9 cellular contexts compared by ENCODE assay signal in the genomic region with DNA sequence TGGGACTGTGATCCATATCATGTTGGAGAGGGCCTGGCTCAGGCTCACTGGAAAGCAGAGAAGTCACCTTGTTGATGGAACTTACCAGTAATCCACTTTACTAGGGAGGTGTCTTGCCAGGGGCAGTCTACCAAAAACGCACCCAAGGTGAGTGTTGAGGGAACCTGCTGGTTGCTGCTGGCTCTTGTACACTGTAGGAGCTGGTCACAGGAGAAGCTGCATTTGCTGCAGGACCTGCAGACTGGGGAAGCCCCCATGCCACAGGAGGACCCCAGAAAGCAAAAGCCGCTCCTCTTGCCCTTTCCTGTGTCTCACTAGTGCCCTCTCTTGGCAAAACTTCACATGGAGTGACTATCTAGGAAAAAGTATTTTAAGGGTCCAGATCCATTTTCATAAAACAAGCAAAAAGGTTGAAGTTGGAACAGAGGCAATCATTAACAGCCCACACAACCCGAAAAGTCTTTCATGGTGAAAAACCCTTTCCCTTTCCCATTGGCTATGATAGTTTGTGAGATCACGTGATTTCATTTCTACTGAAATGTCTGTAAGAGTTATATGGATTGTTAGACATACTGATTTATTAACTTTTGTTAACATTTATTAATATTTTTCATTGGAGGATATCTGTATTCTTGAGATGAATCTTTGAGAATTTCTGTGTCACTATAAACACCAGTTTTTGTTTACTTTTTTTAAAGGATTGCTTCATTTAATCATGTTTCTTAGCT. TPM values are rescaled to one million over a fixed set of nuclear protein-coding genes. Genes with fewer than 3 reads are reported as not detected.
DNase-seq lines count a peak whose midpoint lies in the region; ATAC-seq and TF ChIP-seq lines count a peak whose summit lies in the region.
"Had no signal": no experiment of that assay in that cellular context is flagged by ENCODE, and none has a peak within 500 bp of the region (broad histone marks: within the 10 kb centered on the region; RNA-seq: fewer than 3 reads in every experiment).

No MANE protein-coding gene starts in this region.

- in situ Hi-C loops in brain microvascular endothelial cell (cut with HindIII; ENCODE audit: low pct_ligation_motif_present, low sequenced_read_pairs), result loop anchor here (25.0 kb wide), 1 partner anchor 580 kb away; no protein-coding TSS in a partner anchor

- no peaks in the 10 kb centered on the region for H3K36me3 Mint-ChIP-seq in natural killer cell treated with Interleukin-12 subunit alpha and Interleukin-12 subunit beta and Interleukin-15 and Interleukin-18, amount 100 ng/mL, for 72 hours
- H3K36me3 Mint-ChIP-seq: CD4-positive, CD25-positive, alpha-beta regulatory T cell had no signal

- H3K27ac Mint-ChIP-seq in natural killer cell treated with Interleukin-12 subunit alpha and Interleukin-12 subunit beta and Interleukin-15 and Interleukin-18, amount 100 ng/mL, for 72 hours, result no peak overlapping the region
- H3K27ac Mint-ChIP-seq: CD4-positive, CD25-positive, alpha-beta regulatory T cell had no signal

- H3K27ac ChIP-seq in brain microvascular endothelial cell (no peak overlapping the region), liver (ENCODE audit: low read depth in 1 of 2, low read length in 2 of 2) (no peak overlapping the region)

- TF ChIP-seq CTCF in brain microvascular endothelial cell (IDR thresholded peaks at IDR 0.05; ENCODE audit: low read depth, low read length, missing control alignments) (peak; percentile 77), liver (IDR thresholded peaks at IDR 0.05; ENCODE audit: low read depth, low read length, missing input control) (peak; percentile 43)

- no peak overlapping the region for H3K4me3 Mint-ChIP-seq in natural killer cell treated with Interleukin-12 subunit alpha and Interleukin-12 subunit beta and Interleukin-15 and Interleukin-18, amount 100 ng/mL, for 72 hours
- H3K4me3 Mint-ChIP-seq: CD4-positive, CD25-positive, alpha-beta regulatory T cell had no signal

- DNase-seq in NCI-H2196 (lab: John Stamatoyannopoulos, UW; ENCODE audit: unreplicated experiment) (peak; percentile 52), NCI-H2196 treated with DMSO at 0.1 percent for 48 hours (lab: John Stamatoyannopoulos, UW; ENCODE audit: unreplicated experiment) (no peak), LHCN-M2 (ENCODE audit: low read depth) (peak; percentile 47), brain microvascular endothelial cell (no peak)
- DNase-seq in natural killer cell treated with Interleukin-12 subunit alpha and Interleukin-12 subunit beta and Interleukin-15 and Interleukin-18, amount 100 ng/mL, for 72 hours (ENCODE audit: low spot score), result no peak

- H3K9me3 ChIP-seq in liver (ENCODE audit: control insufficient read depth in 4 of 4, low read length in 3 of 4), result no peaks in the 10 kb centered on the region

- H3K36me3 ChIP-seq in brain microvascular endothelial cell (replicated peaks) (no peaks in the 10 kb centered on the region), liver (ENCODE audit: control insufficient read depth in 4 of 4, insufficient read depth in 3 of 4, low read depth in 1 of 4, low read length in 3 of 4) (no peaks in the 10 kb centered on the region)

- TF ChIP-seq RAD21 in liver (IDR thresholded peaks at IDR 0.05), result peak; percentile 79 to 82

- ATAC-seq in HG03045 (IDR thresholded peaks at IDR 0.05; ENCODE audit: unreplicated experiment) (no peak), GM21515 (IDR thresholded peaks at IDR 0.05; ENCODE audit: unreplicated experiment) (no peak)
- ATAC-seq in natural killer cell treated with Interleukin-12 subunit alpha and Interleukin-12 subunit beta and Interleukin-15 and Interleukin-18, amount 100 ng/mL, for 72 hours, result no peak

- H3K4me3 ChIP-seq in brain microvascular endothelial cell (ENCODE audit: low read depth, low read length) (no peak overlapping the region), liver (ENCODE audit: low read depth in 1 of 3, low read length in 3 of 3) (no peak overlapping the region)

- no peak overlapping the region for H3K9ac ChIP-seq in liver (ENCODE audit: low read depth in 1 of 2, low read length in 2 of 2)

- peaks cover 0 to 5% (median 1%) of the 10 kb centered on the region in 4 donors for H3K4me1 ChIP-seq in liver (ENCODE audit: control insufficient read depth in 4 of 4, insufficient read depth in 4 of 4, low read length in 3 of 4)

- peaks cover 9 to 10% of the 10 kb centered on the region in 2 donors for H3K27me3 Mint-ChIP-seq in natural killer cell treated with Interleukin-12 subunit alpha and Interleukin-12 subunit beta and Interleukin-15 and Interleukin-18, amount 100 ng/mL, for 72 hours

- H3K4me1 Mint-ChIP-seq in natural killer cell treated with Interleukin-12 subunit alpha and Interleukin-12 subunit beta and Interleukin-15 and Interleukin-18, amount 100 ng/mL, for 72 hours (ENCODE audit: low read depth in 2 of 2), result no peaks in the 10 kb centered on the region
- H3K4me1 Mint-ChIP-seq: CD4-positive, CD25-positive, alpha-beta regulatory T cell had no signal

- 45% methylated on average over 4 of the region's 4 CpGs for WGBS in liver

- H3K27me3 ChIP-seq in brain microvascular endothelial cell (replicated peaks), result no peaks in the 10 kb centered on the region
- no peaks in the 10 kb centered on the region for H3K27me3 ChIP-seq in liver (ENCODE audit: control insufficient read depth in 4 of 4, insufficient read depth in 4 of 4, low read length in 3 of 4)

- no peaks in the 10 kb centered on the region for H3K9me3 Mint-ChIP-seq in natural killer cell treated with Interleukin-12 subunit alpha and Interleukin-12 subunit beta and Interleukin-15 and Interleukin-18, amount 100 ng/mL, for 72 hours
- H3K9me3 Mint-ChIP-seq: CD4-positive, CD25-positive, alpha-beta regulatory T cell had no signal

TF ChIP-seq in liver, 16 proteins besides CTCF, POLR2A, EP300 and RAD21:
- TF ChIP-seq HNF4A (conservative IDR thresholded peaks at IDR 0.05) (peak in 1 of 2 donors; percentile 6), NR2F2 (IDR thresholded peaks at IDR 0.05) (no peak)

RNA-seq across cellular contexts. Expression of a gene that starts 59.2 kb away (rescaled TPM):
- 24.1 and 26.6 TPM in 2 replicates for total RNA-seq in LHCN-M2 (2014; rRNA removed)
- polyA plus RNA-seq in LHCN-M2 (2012), result 6.2 TPM
- total RNA-seq in liver, result 1 to 10 TPM; 4.2 to 9.4 TPM
- polyA plus RNA-seq in liver, result 1 to 10 TPM; 1.7 to 2.4 TPM
- 1 to 10 TPM; 3.5 to 5.7 TPM for total RNA-seq in natural killer cell treated with Interleukin-12 subunit alpha and Interleukin-12 subunit beta and Interleukin-15 and Interleukin-18, amount 100 ng/mL, for 72 hours
- polyA plus RNA-seq: CD4-positive, CD25-positive, alpha-beta regulatory T cell had no signal

Comparison
In these comparisons a context has a peak if more than half of its experiments do, and no peak if none do; other contexts are left out.
1. DNase-seq: peak in NCI-H2196 (single experiment) and LHCN-M2 (single experiment); none in NCI-H2196 treated with DMSO at 0.1 percent for 48 hours (single experiment), brain microvascular endothelial cell (single experiment) and natural killer cell treated with Interleukin-12 subunit alpha and Interleukin-12 subunit beta and Interleukin-15 and Interleukin-18, amount 100 ng/mL, for 72 hours (single experiment).